ENCODE assay signal across 30 cellular contexts in genomic region chr2:157691131-157691530, GRCh38.
"Had no signal": no experiment of that assay in that cellular context is flagged by ENCODE, and none has a peak within 500 bp of the region (broad histone marks: within the 10 kb centered on the region; RNA-seq: fewer than 3 reads in every experiment).

No MANE protein-coding gene starts in this region.

- ATAC-seq: activated naive CD4-positive, alpha-beta T cell treated with anti-CD3 and anti-CD28 coated beads, Interleukin-2, amount 50 U/mL, for 72 hours; activated T-cell treated with anti-CD3 and anti-CD28 coated beads, Interleukin-2, amount 50 U/mL, for 4 hours; PC-3 had no signal

- H3K4me1 ChIP-seq: adrenal gland, Peyer's patch had no signal

- H3K27me3 ChIP-seq: adrenal gland, brain microvascular endothelial cell, Peyer's patch had no signal

- H3K36me3 ChIP-seq: adrenal gland, brain microvascular endothelial cell, Peyer's patch had no signal

- H3K4me3 ChIP-seq: adrenal gland, Peyer's patch had no signal

- DNase-seq: activated B cell treated with CpG ODN at 0.5 μM for 24 hours; activated CD4-positive, alpha-beta memory T cell treated with anti-CD3 and anti-CD28 coated beads for 36 hours; activated CD4-positive, alpha-beta T cell treated with anti-CD3 and anti-CD28 coated beads for 4 hours; activated CD4-positive, alpha-beta T cell treated with anti-CD3 and anti-CD28 coated beads, Interleukin-2, amount 50 U/mL, for 1 hour; activated CD4-positive, CD25-positive, alpha-beta regulatory T cell treated with anti-CD3 and anti-CD28 coated beads, Interleukin-2, amount 50 U/mL, for 72 hours; activated CD8-positive, alpha-beta memory T cell treated with anti-CD3 and anti-CD28 coated beads, Interleukin-2, amount 50 U/mL, for 4 hours; activated gamma-delta T cell treated with Interleukin-2 at 50 U/mL for 16 hours; activated naive CD4-positive, alpha-beta T cell treated with anti-CD3 and anti-CD28 coated beads for 36 hours; activated T-cell treated with anti-CD3 and anti-CD28 coated beads for 4 hours; activated T-cell treated with anti-CD3 and anti-CD28 coated beads, Interleukin-2, amount 50 U/mL, for 4 hours; adrenal gland; brain microvascular endothelial cell; central memory CD4-positive, alpha-beta T cell; NCI-H1105 treated with DMSO at 0.1 percent for 48 hours; NCI-H1436; NCI-H1694; NCI-H1930; NCI-H510A; NCI-H526; Peyer's patch; RPMI8226; SHP77 treated with DMSO at 0.1 percent for 48 hours; SW 1271; T-helper 1 cell; T-helper 2 cell; T-helper 9 cell had no signal

- H3K9me3 ChIP-seq: adrenal gland, Peyer's patch had no signal

- H3K9ac ChIP-seq: KMS-11 had no signal

- H3K27ac ChIP-seq: adrenal gland, brain microvascular endothelial cell, Peyer's patch, VCaP had no signal
